In the genomic region with DNA sequence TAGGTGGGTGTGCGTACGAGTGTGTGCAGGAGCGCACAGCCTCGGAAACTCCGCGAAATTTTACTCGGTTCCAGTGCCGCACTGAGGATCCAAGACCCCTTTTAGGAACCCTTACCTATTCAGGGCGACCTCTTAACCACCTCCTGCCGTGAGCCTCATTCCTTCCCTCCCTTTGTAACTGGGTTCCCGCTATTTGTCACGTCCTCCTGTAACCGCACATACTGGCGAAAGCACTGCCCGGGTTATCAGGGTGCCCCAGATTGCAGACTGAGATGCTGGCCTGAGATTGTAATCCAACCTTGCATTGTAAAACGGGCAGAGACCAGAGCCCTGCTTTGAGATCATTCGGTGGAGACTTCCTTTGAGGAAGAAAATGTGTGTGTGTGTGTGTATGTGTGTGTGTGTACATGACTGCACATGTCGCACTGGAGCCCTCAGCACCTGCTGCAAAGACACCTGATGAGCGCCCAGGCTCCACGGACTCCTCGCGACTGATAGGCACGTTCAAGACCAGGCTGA, we compare ENCODE assay signal across 8 cellular contexts.
A peak's percentile ranks its signal among the peaks of the same experiment; 100 is the strongest.
DNase-seq lines count a peak whose midpoint lies in the region; ATAC-seq and FAIRE-seq lines count a peak whose summit lies in the region.

No MANE protein-coding gene starts in this region.

- peak overlapping the region; percentile 96 to 99 (median 98) for H3K4me3 Mint-ChIP-seq in CD4-positive, CD25-positive, alpha-beta regulatory T cell
- H3K4me3 Mint-ChIP-seq in stimulated activated naive CD8-positive, alpha-beta T cell treated with anti-CD3 and anti-CD28 coated beads, Interleukin-15, amount 100 ng/mL, for 72 hours = peak overlapping the region; percentile 95 to 98

- peak; percentile 94 for FAIRE-seq in GM19239 (lab: Jason Lieb, UNC)

- H3K4me1 Mint-ChIP-seq in CD4-positive, CD25-positive, alpha-beta regulatory T cell = peaks cover 20 to 68% (median 48%) of the 10 kb centered on the region in 4 donors
- peaks cover 64% of the 10 kb centered on the region for H3K4me1 Mint-ChIP-seq in stimulated activated naive CD8-positive, alpha-beta T cell treated with anti-CD3 and anti-CD28 coated beads, Interleukin-15, amount 100 ng/mL, for 72 hours

- no peaks in the 10 kb centered on the region for H3K9me3 ChIP-seq in CD4-positive, CD25-positive, alpha-beta regulatory T cell (ENCODE audit: control insufficient read depth in 2 of 2, low read length in 2 of 2)
- H3K9me3 ChIP-seq in SJSA1 (replicated peaks) = no peaks in the 10 kb centered on the region

- H3K27me3 Mint-ChIP-seq in CD4-positive, CD25-positive, alpha-beta regulatory T cell = no peaks in the 10 kb centered on the region
- H3K27me3 Mint-ChIP-seq in stimulated activated naive CD8-positive, alpha-beta T cell treated with anti-CD3 and anti-CD28 coated beads, Interleukin-15, amount 100 ng/mL, for 72 hours = no peaks in the 10 kb centered on the region

- H3K4me3 ChIP-seq in CD4-positive, CD25-positive, alpha-beta regulatory T cell (ENCODE audit: low read depth, low read length) = peak overlapping the region; percentile 98
- peak overlapping the region; percentile 65 for H3K4me3 ChIP-seq in SJSA1

- no peaks in the 10 kb centered on the region for H3K27me3 ChIP-seq in CD4-positive, CD25-positive, alpha-beta regulatory T cell (ENCODE audit: control insufficient read depth, insufficient read depth, low read length)
- no peaks in the 10 kb centered on the region for H3K27me3 ChIP-seq in SJSA1 (replicated peaks)

- H3K27ac ChIP-seq in CD4-positive, CD25-positive, alpha-beta regulatory T cell (ENCODE audit: insufficient read depth, low read length, poor library complexity, severe bottlenecking) = peak overlapping the region; percentile 88
- H3K27ac ChIP-seq in SJSA1 = peak overlapping the region; percentile 65

- H3K4me1 ChIP-seq in CD4-positive, CD25-positive, alpha-beta regulatory T cell (ENCODE audit: control insufficient read depth, insufficient read depth, low read length, poor library complexity, severe bottlenecking) = peaks cover 47% of the 10 kb centered on the region
- H3K4me1 ChIP-seq in SJSA1 (replicated peaks) = peaks cover 14% of the 10 kb centered on the region

- DNase-seq in CD4-positive, CD25-positive, alpha-beta regulatory T cell = peak in 2 of 3 donors; percentile 45 to 69
- DNase-seq in GM19239 (ENCODE audit: insufficient read length, low spot score) (no peak), SJSA1 (ENCODE audit: low read depth in 1 of 2, low spot score in 2 of 2) (no peak), left lobe of liver (ENCODE audit: low spot score) (no peak)
- peak; percentile 50 for DNase-seq in central memory CD4-positive, alpha-beta T cell
- DNase-seq in stimulated activated naive CD8-positive, alpha-beta T cell treated with anti-CD3 and anti-CD28 coated beads, Interleukin-15, amount 100 ng/mL, for 72 hours = peak in 1 of 2 donors; percentile 51

- peak overlapping the region; percentile 93 to 98 (median 97) for H3K27ac Mint-ChIP-seq in CD4-positive, CD25-positive, alpha-beta regulatory T cell
- H3K27ac Mint-ChIP-seq in stimulated activated naive CD8-positive, alpha-beta T cell treated with anti-CD3 and anti-CD28 coated beads, Interleukin-15, amount 100 ng/mL, for 72 hours = peak overlapping the region; percentile 77 to 97

- peaks cover 12% of the 10 kb centered on the region for H3K36me3 Mint-ChIP-seq in CD4-positive, CD25-positive, alpha-beta regulatory T cell

- H3K9me3 Mint-ChIP-seq in CD4-positive, CD25-positive, alpha-beta regulatory T cell = no peaks in the 10 kb centered on the region
- no peaks in the 10 kb centered on the region for H3K9me3 Mint-ChIP-seq in stimulated activated naive CD8-positive, alpha-beta T cell treated with anti-CD3 and anti-CD28 coated beads, Interleukin-15, amount 100 ng/mL, for 72 hours

- H3K36me3 ChIP-seq in CD4-positive, CD25-positive, alpha-beta regulatory T cell (ENCODE audit: control insufficient read depth, insufficient read depth, low read length) = no peaks in the 10 kb centered on the region
- H3K36me3 ChIP-seq in SJSA1 = peaks cover 5% of the 10 kb centered on the region; the same call in 1 of the 2 replicates

- ATAC-seq in CD4-positive, CD25-positive, alpha-beta regulatory T cell (ENCODE audit: low read depth in 2 of 2) = no peak
- peak; percentile 0 for ATAC-seq in HG03457 (IDR thresholded peaks at IDR 0.05; ENCODE audit: unreplicated experiment)
- ATAC-seq in left lobe of liver = peak; percentile 11
- ATAC-seq in stimulated activated naive CD8-positive, alpha-beta T cell treated with anti-CD3 and anti-CD28 coated beads, Interleukin-15, amount 100 ng/mL, for 72 hours = peak; percentile 29
- no peak for ATAC-seq in GM18519 (IDR thresholded peaks at IDR 0.05; ENCODE audit: low FRiP score, unreplicated experiment)

Comparison
In these comparisons a context has a peak if more than half of its experiments do, and no peak if none do; other contexts are left out.
1. ATAC-seq: peak in HG03457 (single experiment), left lobe of liver (single experiment) and stimulated activated naive CD8-positive, alpha-beta T cell treated with anti-CD3 and anti-CD28 coated beads, Interleukin-15, amount 100 ng/mL, for 72 hours (single experiment); none in CD4-positive, CD25-positive, alpha-beta regulatory T cell (0 of 2) and GM18519 (single experiment).
2. DNase-seq: peak in CD4-positive, CD25-positive, alpha-beta regulatory T cell (2 of 3) and central memory CD4-positive, alpha-beta T cell (single experiment); none in GM19239 (single experiment), SJSA1 (0 of 2) and left lobe of liver (single experiment).